Comparison of ENCODE assay signal across 2 cellular contexts in the genomic region with DNA sequence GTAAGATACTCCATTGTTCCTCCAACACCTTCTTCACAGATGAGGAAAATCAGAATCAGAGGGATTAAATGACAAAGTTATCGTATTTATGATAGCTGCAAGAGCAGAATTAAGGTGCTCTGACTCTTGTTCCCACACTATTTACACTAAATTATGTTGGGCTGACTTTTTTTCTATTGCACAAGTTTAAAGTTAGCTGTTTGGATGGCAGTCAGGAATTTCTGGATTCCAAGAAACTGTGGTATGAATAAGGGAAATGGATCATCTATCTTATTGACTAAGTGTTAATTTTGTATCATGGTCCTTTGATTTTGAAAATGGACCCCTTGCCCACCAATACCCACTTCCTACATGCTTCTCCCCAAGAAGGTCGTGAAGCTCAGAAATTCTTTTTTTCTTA.
TF ChIP-seq lines count a peak whose summit lies in the region.

No MANE protein-coding gene starts in this region.

TF ChIP-seq in HepG2, 621 proteins besides CTCF, POLR2A, EP300 and RAD21:
- TF ChIP-seq ZNF331 (CRISPR knock-in tag; IDR thresholded peaks at IDR 0.05) (no peak), MXD4 (CRISPR knock-in tag; IDR thresholded peaks at IDR 0.05) (no peak), ZNF317 (CRISPR knock-in tag; IDR thresholded peaks at IDR 0.05) (no peak), RFXAP (CRISPR knock-in tag; IDR thresholded peaks at IDR 0.05; ENCODE audit: borderline replicate concordance) (no peak), ZNF607 (CRISPR knock-in tag; IDR thresholded peaks at IDR 0.05; ENCODE audit: borderline replicate concordance) (no peak), ZNF460 (CRISPR knock-in tag; IDR thresholded peaks at IDR 0.05; ENCODE audit: borderline replicate concordance) (no peak), SYNCRIP (IDR thresholded peaks at IDR 0.05; ENCODE audit: insufficient read depth, low read depth, low read length) (no peak), POLR2AphosphoS5 (IDR thresholded peaks at IDR 0.05; ENCODE audit: low read depth, low read length) (no peak)
- TF ChIP-seq, protein P1, sequence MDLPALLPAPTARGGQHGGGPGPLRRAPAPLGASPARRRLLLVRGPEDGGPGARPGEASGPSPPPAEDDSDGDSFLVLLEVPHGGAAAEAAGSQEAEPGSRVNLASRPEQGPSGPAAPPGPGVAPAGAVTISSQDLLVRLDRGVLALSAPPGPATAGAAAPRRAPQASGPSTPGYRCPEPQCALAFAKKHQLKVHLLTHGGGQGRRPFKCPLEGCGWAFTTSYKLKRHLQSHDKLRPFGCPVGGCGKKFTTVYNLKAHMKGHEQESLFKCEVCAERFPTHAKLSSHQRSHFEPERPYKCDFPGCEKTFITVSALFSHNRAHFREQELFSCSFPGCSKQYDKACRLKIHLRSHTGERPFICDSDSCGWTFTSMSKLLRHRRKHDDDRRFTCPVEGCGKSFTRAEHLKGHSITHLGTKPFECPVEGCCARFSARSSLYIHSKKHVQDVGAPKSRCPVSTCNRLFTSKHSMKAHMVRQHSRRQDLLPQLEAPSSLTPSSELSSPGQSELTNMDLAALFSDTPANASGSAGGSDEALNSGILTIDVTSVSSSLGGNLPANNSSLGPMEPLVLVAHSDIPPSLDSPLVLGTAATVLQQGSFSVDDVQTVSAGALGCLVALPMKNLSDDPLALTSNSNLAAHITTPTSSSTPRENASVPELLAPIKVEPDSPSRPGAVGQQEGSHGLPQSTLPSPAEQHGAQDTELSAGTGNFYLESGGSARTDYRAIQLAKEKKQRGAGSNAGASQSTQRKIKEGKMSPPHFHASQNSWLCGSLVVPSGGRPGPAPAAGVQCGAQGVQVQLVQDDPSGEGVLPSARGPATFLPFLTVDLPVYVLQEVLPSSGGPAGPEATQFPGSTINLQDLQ (CRISPR knock-in tag; IDR thresholded peaks at IDR 0.05): no peak
- TF ChIP-seq, protein P2, sequence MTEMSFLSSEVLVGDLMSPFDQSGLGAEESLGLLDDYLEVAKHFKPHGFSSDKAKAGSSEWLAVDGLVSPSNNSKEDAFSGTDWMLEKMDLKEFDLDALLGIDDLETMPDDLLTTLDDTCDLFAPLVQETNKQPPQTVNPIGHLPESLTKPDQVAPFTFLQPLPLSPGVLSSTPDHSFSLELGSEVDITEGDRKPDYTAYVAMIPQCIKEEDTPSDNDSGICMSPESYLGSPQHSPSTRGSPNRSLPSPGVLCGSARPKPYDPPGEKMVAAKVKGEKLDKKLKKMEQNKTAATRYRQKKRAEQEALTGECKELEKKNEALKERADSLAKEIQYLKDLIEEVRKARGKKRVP (CRISPR knock-in tag; IDR thresholded peaks at IDR 0.05): no peak
- TF ChIP-seq, protein P3, sequence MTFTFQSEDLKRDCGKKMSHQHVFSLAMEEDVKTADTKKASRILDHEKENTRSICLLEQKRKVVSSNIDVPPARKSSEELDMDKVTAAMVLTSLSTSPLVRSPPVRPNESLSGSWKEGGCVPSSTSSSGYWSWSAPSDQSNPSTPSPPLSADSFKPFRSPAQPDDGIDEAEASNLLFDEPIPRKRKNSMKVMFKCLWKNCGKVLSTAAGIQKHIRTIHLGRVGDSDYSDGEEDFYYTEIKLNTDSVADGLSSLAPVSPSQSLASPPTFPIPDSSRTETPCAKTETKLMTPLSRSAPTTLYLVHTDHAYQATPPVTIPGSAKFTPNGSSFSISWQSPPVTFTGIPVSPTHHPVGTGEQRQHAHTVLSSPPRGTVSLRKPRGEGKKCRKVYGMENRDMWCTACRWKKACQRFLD (CRISPR knock-in tag; IDR thresholded peaks at IDR 0.05; ENCODE audit: borderline replicate concordance): no peak
- TF ChIP-seq, protein P4, sequence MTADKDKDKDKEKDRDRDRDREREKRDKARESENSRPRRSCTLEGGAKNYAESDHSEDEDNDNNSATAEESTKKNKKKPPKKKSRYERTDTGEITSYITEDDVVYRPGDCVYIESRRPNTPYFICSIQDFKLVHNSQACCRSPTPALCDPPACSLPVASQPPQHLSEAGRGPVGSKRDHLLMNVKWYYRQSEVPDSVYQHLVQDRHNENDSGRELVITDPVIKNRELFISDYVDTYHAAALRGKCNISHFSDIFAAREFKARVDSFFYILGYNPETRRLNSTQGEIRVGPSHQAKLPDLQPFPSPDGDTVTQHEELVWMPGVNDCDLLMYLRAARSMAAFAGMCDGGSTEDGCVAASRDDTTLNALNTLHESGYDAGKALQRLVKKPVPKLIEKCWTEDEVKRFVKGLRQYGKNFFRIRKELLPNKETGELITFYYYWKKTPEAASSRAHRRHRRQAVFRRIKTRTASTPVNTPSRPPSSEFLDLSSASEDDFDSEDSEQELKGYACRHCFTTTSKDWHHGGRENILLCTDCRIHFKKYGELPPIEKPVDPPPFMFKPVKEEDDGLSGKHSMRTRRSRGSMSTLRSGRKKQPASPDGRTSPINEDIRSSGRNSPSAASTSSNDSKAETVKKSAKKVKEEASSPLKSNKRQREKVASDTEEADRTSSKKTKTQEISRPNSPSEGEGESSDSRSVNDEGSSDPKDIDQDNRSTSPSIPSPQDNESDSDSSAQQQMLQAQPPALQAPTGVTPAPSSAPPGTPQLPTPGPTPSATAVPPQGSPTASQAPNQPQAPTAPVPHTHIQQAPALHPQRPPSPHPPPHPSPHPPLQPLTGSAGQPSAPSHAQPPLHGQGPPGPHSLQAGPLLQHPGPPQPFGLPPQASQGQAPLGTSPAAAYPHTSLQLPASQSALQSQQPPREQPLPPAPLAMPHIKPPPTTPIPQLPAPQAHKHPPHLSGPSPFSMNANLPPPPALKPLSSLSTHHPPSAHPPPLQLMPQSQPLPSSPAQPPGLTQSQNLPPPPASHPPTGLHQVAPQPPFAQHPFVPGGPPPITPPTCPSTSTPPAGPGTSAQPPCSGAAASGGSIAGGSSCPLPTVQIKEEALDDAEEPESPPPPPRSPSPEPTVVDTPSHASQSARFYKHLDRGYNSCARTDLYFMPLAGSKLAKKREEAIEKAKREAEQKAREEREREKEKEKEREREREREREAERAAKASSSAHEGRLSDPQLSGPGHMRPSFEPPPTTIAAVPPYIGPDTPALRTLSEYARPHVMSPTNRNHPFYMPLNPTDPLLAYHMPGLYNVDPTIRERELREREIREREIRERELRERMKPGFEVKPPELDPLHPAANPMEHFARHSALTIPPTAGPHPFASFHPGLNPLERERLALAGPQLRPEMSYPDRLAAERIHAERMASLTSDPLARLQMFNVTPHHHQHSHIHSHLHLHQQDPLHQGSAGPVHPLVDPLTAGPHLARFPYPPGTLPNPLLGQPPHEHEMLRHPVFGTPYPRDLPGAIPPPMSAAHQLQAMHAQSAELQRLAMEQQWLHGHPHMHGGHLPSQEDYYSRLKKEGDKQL (CRISPR knock-in tag; IDR thresholded peaks at IDR 0.05; ENCODE audit: low read depth): no peak

TF ChIP-seq in IMR-90, 13 proteins besides CTCF, POLR2A, EP300 and RAD21:
- TF ChIP-seq CEBPB (IDR thresholded peaks at IDR 0.05; ENCODE audit: low read depth, low read length): peak; percentile 63
- TF ChIP-seq RFX5 (IDR thresholded peaks at IDR 0.05; ENCODE audit: low read depth, low read length): no peak
TF ChIP-seq in IMR-90: peak in this region for 1.
